8 cellular contexts compared by ENCODE assay signal in the genomic region with DNA sequence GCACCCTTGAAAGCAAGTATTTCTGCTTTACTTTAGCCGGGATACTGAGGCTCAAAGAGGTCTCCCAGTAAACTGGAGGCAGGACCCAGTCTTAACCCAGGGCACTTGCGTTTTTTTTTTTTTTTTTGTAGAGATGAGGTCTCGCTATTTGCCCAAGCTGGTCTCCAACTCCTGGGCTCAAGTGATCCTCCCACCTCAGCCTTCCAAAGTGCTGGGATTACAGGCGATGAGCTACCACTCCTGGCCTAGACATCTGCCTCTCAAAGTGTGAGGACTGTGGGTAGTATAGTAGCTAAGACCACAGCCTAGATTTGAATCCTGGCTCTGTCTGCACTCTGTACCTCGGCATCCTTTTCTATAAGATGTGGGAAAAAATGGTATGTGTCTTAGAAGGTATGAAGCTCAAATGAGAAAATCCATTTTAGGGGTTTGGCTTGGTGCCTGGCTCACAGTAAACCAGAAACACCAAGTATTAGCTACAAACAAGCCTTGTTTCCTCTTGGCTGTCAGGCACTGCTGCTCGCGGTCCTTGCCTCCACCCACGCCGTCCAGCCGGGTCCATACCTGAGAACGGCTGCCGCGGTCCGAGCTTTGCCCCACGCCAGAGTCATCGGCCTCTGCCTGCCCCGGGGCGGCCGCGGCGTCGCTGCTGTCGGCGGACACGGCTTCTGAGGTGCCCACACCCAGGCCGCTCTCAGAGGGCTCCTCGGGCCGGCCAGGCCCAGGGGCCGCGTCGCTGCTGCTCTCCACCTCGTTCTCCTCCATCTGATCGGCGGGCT. TPM values are rescaled to one million over a fixed set of nuclear protein-coding genes. Genes with fewer than 3 reads are reported as not detected.
A peak's percentile ranks its signal among the peaks of the same experiment; 100 is the strongest.
DNase-seq lines count a peak whose midpoint lies in the region; ATAC-seq, FAIRE-seq and TF ChIP-seq lines count a peak whose summit lies in the region.

No MANE protein-coding gene starts in this region.

- peak overlapping the region; percentile 99 to 100 (median 99) for H3K27ac ChIP-seq in stomach

- peak overlapping the region; percentile 94 for H3K4me3 ChIP-seq in bronchial epithelial cell (ENCODE audit: low read depth, low read length)
- H3K4me3 ChIP-seq in stomach = peak overlapping the region; percentile 77 to 96 (median 83)

- no peak for TF ChIP-seq POLR2A in stomach (IDR thresholded peaks at IDR 0.05)

- no peak for TF ChIP-seq CTCF in bronchial epithelial cell (IDR thresholded peaks at IDR 0.05; ENCODE audit: insufficient read depth, low read length, severe bottlenecking)
- no peak for TF ChIP-seq CTCF in stomach (IDR thresholded peaks at IDR 0.05)

- no peaks in the 10 kb centered on the region for H3K9me3 ChIP-seq in stomach

- intact Hi-C loops in stomach (cut with DNase I; ENCODE audit: low total_unique reads) = no loop called here

- WGBS in stomach, 5 donors = 4 to 7% (median 5%) methylated on average over 18 to 34 of the region's 34 CpGs

- no peak for FAIRE-seq in bronchial epithelial cell (lab: Jason Lieb, UNC)

- TF ChIP-seq EP300 in stomach (IDR thresholded peaks at IDR 0.05) = no peak

- DNase-seq in activated gamma-delta T cell (lab: John Stamatoyannopoulos, UW) (peak; percentile 36), activated gamma-delta T cell treated with Interleukin-2 at 50 U/mL for 16 hours (no peak), M059J (ENCODE audit: low read depth) (peak; percentile 40), bronchial epithelial cell (ENCODE audit: low read depth) (no peak), left lobe of liver (ENCODE audit: low spot score) (peak; percentile 59), stomach (peak; percentile 30), GF-D8 (lab: John Stamatoyannopoulos, UW) (no peak), AML-193 (lab: John Stamatoyannopoulos, UW) (no peak)

- peaks cover 29% of the 10 kb centered on the region for H3K36me3 ChIP-seq in bronchial epithelial cell (ENCODE audit: control insufficient read depth, insufficient read depth, low read length)
- peaks cover 33 to 39% (median 38%) of the 10 kb centered on the region in 4 donors for H3K36me3 ChIP-seq in stomach

- H3K27me3 ChIP-seq in bronchial epithelial cell (ENCODE audit: control insufficient read depth, insufficient read depth, low read length) = no peaks in the 10 kb centered on the region
- no peaks in the 10 kb centered on the region for H3K27me3 ChIP-seq in stomach

- peak; percentile 20 for ATAC-seq in left lobe of liver

- H3K4me1 ChIP-seq in stomach = peaks cover 13 to 40% (median 31%) of the 10 kb centered on the region in 4 donors

RNA-seq across cellular contexts. Expression of a gene that starts 1.2 kb away (rescaled TPM):
- total RNA-seq in M059J (2014; rRNA removed; shearing (Covaris generic)) = 8.4 and 13.0 TPM in 2 replicates
- total RNA-seq in bronchial epithelial cell = 10.3 and 11.8 TPM in 2 replicates
- 7.6 TPM for total RNA-seq in left lobe of liver
- total RNA-seq in stomach = 10 to 100 TPM in 4 of 5 donors, 1 to 10 TPM in 1; 8.3 to 72.3 (median 38.5) TPM
- 10 to 100 TPM in 1 of 3 donors, 1 to 10 TPM in 2; 7.2 to 12.0 (median 9.3) TPM for polyA plus RNA-seq in stomach

RNA-seq across cellular contexts. Expression of a gene that starts 36.4 kb away (rescaled TPM):
- total RNA-seq in M059J (2014; rRNA removed; shearing (Covaris generic)) = 11.1 and 14.5 TPM in 2 replicates
- total RNA-seq in bronchial epithelial cell = 4.6 and 6.3 TPM in 2 replicates
- total RNA-seq in left lobe of liver = 11.2 TPM
- total RNA-seq in stomach = 10 to 100 TPM; 22.2 to 41.4 (median 32.5) TPM
- 10 to 100 TPM; 21.0 to 25.1 (median 21.1) TPM for polyA plus RNA-seq in stomach

RNA-seq across cellular contexts. Expression of a gene that starts 37.9 kb away (rescaled TPM):
- 1.5 and 2.3 TPM in 2 replicates for total RNA-seq in M059J (2014; rRNA removed; shearing (Covaris generic))
- total RNA-seq in bronchial epithelial cell (0.26 and 6.0 TPM in 2 replicates), left lobe of liver (1.6 TPM), stomach (1 to 10 TPM in 2 of 5 donors, not detected in 3; 1.3 to 5.1 TPM)
- polyA plus RNA-seq in stomach = 1 to 10 TPM in 2 of 3 donors, under 1 TPM in 1; 0.31 to 1.9 (median 1.2) TPM

RNA-seq across cellular contexts. Expression of a gene that starts 58.2 kb away (rescaled TPM):
- total RNA-seq in M059J (2014; rRNA removed; shearing (Covaris generic)) = 0.37 and 1.8 TPM in 2 replicates
- not detected in 2 replicates for total RNA-seq in bronchial epithelial cell
- total RNA-seq in left lobe of liver = not detected
- 1 to 10 TPM in 1 of 5 donors, not detected in 4; 1.3 TPM for total RNA-seq in stomach
- 1 to 10 TPM in 2 of 3 donors, under 1 TPM in 1; 0.93 to 6.2 (median 5.5) TPM for polyA plus RNA-seq in stomach

RNA-seq across cellular contexts. Expression of a gene that starts 58.9 kb away (rescaled TPM):
- total RNA-seq in M059J (2014; rRNA removed; shearing (Covaris generic)) = 9.6 and 13.4 TPM in 2 replicates
- total RNA-seq in bronchial epithelial cell (26.9 and 37.4 TPM in 2 replicates), left lobe of liver (18.8 TPM), stomach (100 to 1,000 TPM in 2 of 5 donors, 10 to 100 TPM in 3; 22.0 to 313 (median 70.1) TPM)
- 10 to 100 TPM; 51.5 to 58.6 (median 53.2) TPM for polyA plus RNA-seq in stomach

Comparison
In these comparisons a context has a peak if more than half of its experiments do, and no peak if none do; other contexts are left out.
1. DNase-seq: peak in activated gamma-delta T cell (single experiment), M059J (single experiment), left lobe of liver (single experiment) and stomach (single experiment); none in activated gamma-delta T cell treated with Interleukin-2 at 50 U/mL for 16 hours (single experiment), bronchial epithelial cell (single experiment), GF-D8 (single experiment) and AML-193 (0 of 2).